Comparison of ENCODE assay signal across 28 cellular contexts in the genomic region with DNA sequence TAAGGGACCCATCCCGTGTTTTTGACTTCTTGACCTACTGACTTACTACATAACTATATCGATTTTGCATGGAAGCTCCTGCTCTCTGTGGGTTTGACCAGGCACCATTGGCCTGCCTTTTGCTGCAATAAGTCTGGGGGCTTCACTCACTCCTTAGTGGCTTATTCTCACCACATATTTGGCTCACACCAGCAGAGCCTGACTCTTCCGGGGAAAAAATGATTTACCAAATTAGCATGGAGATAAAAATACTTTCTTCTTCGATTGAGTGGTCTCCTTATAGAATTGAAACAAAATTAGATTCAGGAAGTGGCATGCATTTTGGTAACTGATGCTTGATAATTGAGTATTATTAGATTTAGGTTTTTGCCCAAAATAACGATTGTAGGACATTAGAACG.
"Had no signal": no experiment of that assay in that cellular context is flagged by ENCODE, and none has a peak within 500 bp of the region (broad histone marks: within the 10 kb centered on the region; RNA-seq: fewer than 3 reads in every experiment).

No MANE protein-coding gene starts in this region.

- ATAC-seq: activated CD8-positive, alpha-beta T cell treated with anti-CD3 and anti-CD28 coated beads, Interleukin-2, amount 10 ng/mL, durations not matched to agents 7 days and 5 days; activated naive CD4-positive, alpha-beta T cell treated with anti-CD3 and anti-CD28 coated beads, Interleukin-2, amount 50 U/mL, for 72 hours; activated naive CD8-positive, alpha-beta T cell treated with anti-CD3 and anti-CD28 coated beads, Interleukin-2, amount 50 U/mL, for 24 hours; body of pancreas had no signal

- H3K4me2 ChIP-seq: SK-N-SH had no signal

- H3K27ac Mint-ChIP-seq: activated CD8-positive, alpha-beta T cell treated with anti-CD3 and anti-CD28 coated beads, Interleukin-2, amount 10 ng/mL, durations not matched to agents 7 days and 5 days; activated naive CD4-positive, alpha-beta T cell treated with anti-CD3 and anti-CD28 coated beads, Interleukin-2, amount 50 U/mL, for 72 hours; activated naive CD8-positive, alpha-beta T cell treated with anti-CD3 and anti-CD28 coated beads, Interleukin-2, amount 50 U/mL, for 24 hours; activated T-helper 1 cell treated with anti-CD3 and anti-CD28 coated beads, Interleukin-12 subunit alpha, Interleukin-12 subunit beta, Interleukin-2, Interleukin-4 antibody, amounts not matched to agents 30 ng/mL and 10 ng/mL and 1 ng/mL, durations not matched to agents 14 hours and 24 hours and 36 hours had no signal

- H3K4me1 ChIP-seq: ascending aorta, body of pancreas, Peyer's patch, SJCRH30 had no signal

- H3K9me3 ChIP-seq: ascending aorta, body of pancreas, Peyer's patch, SJCRH30, SK-N-SH had no signal

- H3K27me3 ChIP-seq: ascending aorta, body of pancreas, Peyer's patch, SJCRH30 had no signal

- H3K27me3 Mint-ChIP-seq: activated naive CD8-positive, alpha-beta T cell treated with anti-CD3 and anti-CD28 coated beads, Interleukin-2, amount 50 U/mL, for 24 hours had no signal

- DNase-seq: activated CD4-positive, alpha-beta T cell treated with anti-CD3 and anti-CD28 coated beads for 4 hours; activated CD4-positive, alpha-beta T cell treated with anti-CD3 and anti-CD28 coated beads, Interleukin-2, amount 50 U/mL, for 4 hours; activated CD8-positive, alpha-beta memory T cell treated with anti-CD3 and anti-CD28 coated beads, Interleukin-2, amount 50 U/mL, for 48 hours; activated CD8-positive, alpha-beta T cell treated with anti-CD3 and anti-CD28 coated beads, Interleukin-2, amount 10 ng/mL, durations not matched to agents 7 days and 5 days; activated effector memory CD4-positive, alpha-beta T cell treated with anti-CD3 and anti-CD28 coated beads, Interleukin-2, amount 50 U/mL, for 16 hours; activated naive CD4-positive, alpha-beta T cell treated with Interleukin-2 at 50 U/mL for 16 hours; activated naive CD8-positive, alpha-beta T cell treated with anti-CD3 and anti-CD28 coated beads, Interleukin-2, amount 50 U/mL, for 24 hours; activated T-cell treated with anti-CD3 and anti-CD28 coated beads, Interleukin-2, amount 50 U/mL, for 1 hour; amniotic stem cell; body of pancreas; KG1; NCI-H1105; NCI-H1436; NCI-H1694 treated with DMSO at 0.1 percent for 48 hours; NCI-H2029 treated with DMSO at 0.1 percent for 48 hours; NCI-H345; NCI-H510A; NCI-H526 treated with DMSO at 0.1 percent for 48 hours; Peyer's patch; Right ventricle myocardium superior; SJCRH30; SK-N-SH; T-helper 1 cell had no signal

- H3K4me3 ChIP-seq: ascending aorta, body of pancreas, Peyer's patch, SJCRH30 had no signal

- H3K36me3 ChIP-seq: ascending aorta, Peyer's patch had no signal

- H3K9me3 Mint-ChIP-seq: activated T-helper 1 cell treated with anti-CD3 and anti-CD28 coated beads, Interleukin-12 subunit alpha, Interleukin-12 subunit beta, Interleukin-2, Interleukin-4 antibody, amounts not matched to agents 30 ng/mL and 10 ng/mL and 1 ng/mL, durations not matched to agents 14 hours and 24 hours and 36 hours had no signal

- H3K9ac ChIP-seq: SK-N-SH had no signal

- H3K4me3 Mint-ChIP-seq: activated CD8-positive, alpha-beta T cell treated with anti-CD3 and anti-CD28 coated beads, Interleukin-2, amount 10 ng/mL, durations not matched to agents 7 days and 5 days; activated naive CD8-positive, alpha-beta T cell treated with anti-CD3 and anti-CD28 coated beads, Interleukin-2, amount 50 U/mL, for 24 hours; activated T-helper 1 cell treated with anti-CD3 and anti-CD28 coated beads, Interleukin-12 subunit alpha, Interleukin-12 subunit beta, Interleukin-2, Interleukin-4 antibody, amounts not matched to agents 30 ng/mL and 10 ng/mL and 1 ng/mL, durations not matched to agents 14 hours and 24 hours and 36 hours had no signal

- H3K27ac ChIP-seq: ascending aorta, body of pancreas, Peyer's patch, RWPE1, SJCRH30, VCaP had no signal
